Comparison of ENCODE assay signal across 9 cellular contexts in the genomic region with DNA sequence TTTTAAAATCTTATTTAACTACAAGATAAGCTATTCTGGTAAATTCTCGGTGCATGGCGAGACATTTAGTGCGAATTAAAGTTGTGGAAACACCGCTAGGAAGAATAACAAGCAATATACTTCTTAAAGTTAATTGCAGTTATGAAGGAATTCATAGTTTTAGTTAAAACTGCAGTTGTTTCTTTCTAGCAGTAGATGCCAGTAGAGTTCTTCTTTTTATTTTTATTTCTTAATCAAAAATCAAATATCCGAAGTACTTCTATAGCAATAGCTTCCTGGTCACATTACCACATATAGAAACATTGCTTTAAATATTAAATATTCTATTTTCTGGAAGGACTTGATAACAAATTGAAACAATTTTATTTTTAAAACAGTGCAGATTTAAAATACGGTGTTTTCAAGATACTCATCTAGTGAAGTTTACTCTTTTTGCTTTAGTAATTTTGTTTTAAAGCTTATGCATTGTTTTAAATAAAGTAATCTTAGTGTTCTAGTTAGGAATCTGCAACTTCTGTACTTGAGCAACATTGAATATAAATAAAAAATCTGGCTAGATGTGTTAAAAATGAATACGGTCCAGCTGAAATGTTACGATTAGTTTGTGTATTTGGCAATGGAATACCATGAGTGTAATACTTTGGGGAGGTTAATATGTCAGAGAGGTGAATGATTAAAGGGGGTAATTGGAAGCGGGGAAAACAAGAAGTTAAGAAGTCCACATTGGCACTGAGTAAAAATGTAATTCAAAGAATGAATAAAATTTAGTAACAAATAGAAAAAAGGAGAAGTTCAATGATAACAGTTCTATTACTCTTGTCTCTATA. TPM values are rescaled to one million over a fixed set of nuclear protein-coding genes. Genes with fewer than 3 reads are reported as not detected.
DNase-seq lines count a peak whose midpoint lies in the region; ATAC-seq and TF ChIP-seq lines count a peak whose summit lies in the region.
"Had no signal": no experiment of that assay in that cellular context is flagged by ENCODE, and none has a peak within 500 bp of the region (broad histone marks: within the 10 kb centered on the region; RNA-seq: fewer than 3 reads in every experiment).

No MANE protein-coding gene starts in this region.

- H3K36me3 ChIP-seq in BJ (ENCODE audit: control insufficient read depth, insufficient read depth, low read length) (no peaks in the 10 kb centered on the region), left lung (no peaks in the 10 kb centered on the region)
- H3K36me3 ChIP-seq in effector memory CD4-positive, alpha-beta T cell (ENCODE audit: control insufficient read depth, insufficient read depth, low read length): no peaks in the 10 kb centered on the region

- H3K27ac ChIP-seq in HL-60 (replicated peaks): no peak overlapping the region
- no peak overlapping the region for H3K27ac ChIP-seq in left lung
- no peak overlapping the region for H3K27ac ChIP-seq in effector memory CD4-positive, alpha-beta T cell (ENCODE audit: insufficient read depth, low read length, poor library complexity, severe bottlenecking)

- H3K27me3 ChIP-seq in BJ (ENCODE audit: control insufficient read depth, insufficient read depth, low read length): no peaks in the 10 kb centered on the region
- H3K27me3 ChIP-seq in HL-60 (ENCODE audit: insufficient read depth, poor library complexity, severe bottlenecking): no peaks in the 10 kb centered on the region
- H3K27me3 ChIP-seq in left lung: no peaks in the 10 kb centered on the region
- no peaks in the 10 kb centered on the region for H3K27me3 ChIP-seq in effector memory CD4-positive, alpha-beta T cell (replicated peaks; ENCODE audit: control insufficient read depth, insufficient read depth, low read length, poor library complexity, severe bottlenecking)

- H3K4me3 ChIP-seq in BJ (ENCODE audit: low read depth, low read length) (no peak overlapping the region), HL-60 (replicated peaks; ENCODE audit: insufficient read depth, low read length) (no peak overlapping the region), WI38 (ENCODE audit: low read depth, low read length) (no peak overlapping the region), left lung (no peak overlapping the region)
- no peak overlapping the region for H3K4me3 ChIP-seq in effector memory CD4-positive, alpha-beta T cell (ENCODE audit: insufficient read depth, low read depth, low read length, poor library complexity, severe bottlenecking)

- TF ChIP-seq CTCF in BJ (IDR thresholded peaks at IDR 0.05; ENCODE audit: insufficient read depth, low read depth, low read length): peak; percentile 42
- TF ChIP-seq CTCF in HL-60 (IDR thresholded peaks at IDR 0.05; ENCODE audit: insufficient read depth, low read length): peak; percentile 39
- TF ChIP-seq CTCF in WI38 (IDR thresholded peaks at IDR 0.05; ENCODE audit: low read depth, low read length): peak; percentile 28; the same call in 1 of the 2 replicates
- TF ChIP-seq CTCF in left lung (IDR thresholded peaks at IDR 0.05): peak; percentile 30 to 56

- intact Hi-C loops in left lung (cut with DNase I): loop anchor here in 1 of 2 donors (5.0 to 10.0 kb wide), 2 partner anchors 296 to 483 kb away; no protein-coding TSS in a partner anchor

- CTCF ChIA-PET in BJ (lab: Yijun Ruan, JAX): interaction anchor here (0.6 to 2.5 kb wide), 10 partner anchors 11 to 631 kb away, joined by 3 to 12 read pairs (median 4); no protein-coding TSS in a partner anchor

- ATAC-seq in left lung: peak; percentile 35
- ATAC-seq in GM21737 (IDR thresholded peaks at IDR 0.05; ENCODE audit: unreplicated experiment): no peak
- no peak for ATAC-seq in HG02981 (IDR thresholded peaks at IDR 0.05; ENCODE audit: unreplicated experiment)

- peaks cover 0 to 9% of the 10 kb centered on the region in 2 donors for H3K9me3 ChIP-seq in left lung
- H3K9me3 ChIP-seq in effector memory CD4-positive, alpha-beta T cell (ENCODE audit: control insufficient read depth, low read length): no peaks in the 10 kb centered on the region

- DNase-seq in BJ (ENCODE audit: low read depth): no peak
- no peak for DNase-seq in HL-60 (ENCODE audit: low read depth in 1 of 2, low spot score in 1 of 2)
- DNase-seq in left lung: no peak
- no peak for DNase-seq in effector memory CD4-positive, alpha-beta T cell
- no peak for DNase-seq in activated T-cell treated with anti-CD3 and anti-CD28 coated beads for 4 hours
- DNase-seq: activated CD4-positive, CD25-positive, alpha-beta regulatory T cell treated with anti-CD3 and anti-CD28 coated beads, Interleukin-2, amount 50 U/mL, for 72 hours had no signal

- POLR2A ChIA-PET in BJ (lab: Charles Lee): no interaction called here

- peaks cover 0 to 31% of the 10 kb centered on the region in 2 donors for H3K4me1 ChIP-seq in left lung
- H3K4me1 ChIP-seq in effector memory CD4-positive, alpha-beta T cell (ENCODE audit: control insufficient read depth, insufficient read depth, low read length, poor library complexity, severe bottlenecking): peaks cover 3% of the 10 kb centered on the region

RNA-seq across cellular contexts. Expression of gene PRKACB, which starts 2.7 kb away (rescaled TPM):
- polyA plus RNA-seq in BJ (2011; rRNA removed): 8.4 and 23.8 TPM in 2 replicates
- polyA minus RNA-seq in BJ (2011; rRNA and poly(A)+ RNA removed): 11.0 and 14.2 TPM in 2 replicates
- 10 to 100 TPM; 22.4 to 37.1 TPM for total RNA-seq in left lung
